ENCODE assay signal across 21 cellular contexts in genomic region chr4:163566257-163566656, GRCh38.
"Had no signal": no experiment of that assay in that cellular context is flagged by ENCODE, and none has a peak within 500 bp of the region (broad histone marks: within the 10 kb centered on the region; RNA-seq: fewer than 3 reads in every experiment).

No MANE protein-coding gene starts in this region.

- H3K4me3 Mint-ChIP-seq: activated CD4-positive, alpha-beta T cell treated with anti-CD3 and anti-CD28 coated beads for 36 hours; activated T-helper 1 cell treated with anti-CD3 and anti-CD28 coated beads, Interleukin-12 subunit alpha, Interleukin-12 subunit beta, Interleukin-2, Interleukin-4 antibody, amounts not matched to agents 30 ng/mL and 10 ng/mL and 1 ng/mL, durations not matched to agents 14 hours and 24 hours and 36 hours; dendritic cell treated with granulocyte-macrophage colony-stimulating factor and Interleukin-4, amounts not matched to agents 40 ng/mL and 50 ng/mL, for 4 days; natural killer cell treated with Interleukin-12 subunit alpha and Interleukin-12 subunit beta and Interleukin-15 and Interleukin-18, amount 100 ng/mL, for 72 hours; T-helper 17 cell had no signal

- H3K27ac Mint-ChIP-seq: activated CD4-positive, alpha-beta T cell treated with anti-CD3 and anti-CD28 coated beads for 36 hours; activated naive CD4-positive, alpha-beta T cell treated with anti-CD3 and anti-CD28 coated beads, Interleukin-2, amount 50 U/mL, for 72 hours; activated T-helper 1 cell treated with anti-CD3 and anti-CD28 coated beads, Interleukin-12 subunit alpha, Interleukin-12 subunit beta, Interleukin-2, Interleukin-4 antibody, amounts not matched to agents 30 ng/mL and 10 ng/mL and 1 ng/mL, durations not matched to agents 14 hours and 24 hours and 36 hours; dendritic cell treated with granulocyte-macrophage colony-stimulating factor and Interleukin-4, amounts not matched to agents 40 ng/mL and 50 ng/mL, for 4 days; natural killer cell treated with Interleukin-12 subunit alpha and Interleukin-12 subunit beta and Interleukin-15 and Interleukin-18, amount 100 ng/mL, for 72 hours; T-helper 17 cell had no signal

- H3K9me3 Mint-ChIP-seq: activated T-helper 1 cell treated with anti-CD3 and anti-CD28 coated beads, Interleukin-12 subunit alpha, Interleukin-12 subunit beta, Interleukin-2, Interleukin-4 antibody, amounts not matched to agents 30 ng/mL and 10 ng/mL and 1 ng/mL, durations not matched to agents 14 hours and 24 hours and 36 hours; natural killer cell treated with Interleukin-12 subunit alpha and Interleukin-12 subunit beta and Interleukin-15 and Interleukin-18, amount 100 ng/mL, for 72 hours had no signal

- H3K27me3 Mint-ChIP-seq: activated CD4-positive, alpha-beta T cell treated with anti-CD3 and anti-CD28 coated beads for 36 hours; dendritic cell treated with granulocyte-macrophage colony-stimulating factor and Interleukin-4, amounts not matched to agents 40 ng/mL and 50 ng/mL, for 4 days; T-helper 17 cell had no signal

- H3K27me3 ChIP-seq: adrenal gland, cardiac muscle cell, gastroesophageal sphincter, heart left ventricle, tibial artery had no signal

- H3K27ac ChIP-seq: adrenal gland, cardiac muscle cell, gastroesophageal sphincter, heart left ventricle, tibial artery, VCaP had no signal

- DNase-seq: activated CD4-positive, alpha-beta T cell treated with anti-CD3 and anti-CD28 coated beads for 36 hours; activated CD4-positive, alpha-beta T cell treated with anti-CD3 and anti-CD28 coated beads, Interleukin-2, amount 50 U/mL, for 48 hours; activated gamma-delta T cell treated with Interleukin-2 at 50 U/mL for 16 hours; adrenal gland; effector CD8-positive, alpha-beta T cell; heart left ventricle; left ventricle myocardium superior; posterior cingulate gyrus; retina; stimulated activated naive CD8-positive, alpha-beta T cell treated with anti-CD3 and anti-CD28 coated beads, Interleukin-15, Interleukin-2, amounts not matched to agents 100 U/mL and 50 U/mL, for 24 hours; substantia nigra; T-helper 17 cell; tibial artery had no signal

- H3K36me3 ChIP-seq: adrenal gland, cardiac muscle cell, gastroesophageal sphincter, tibial artery had no signal

- H3K36me3 Mint-ChIP-seq: natural killer cell treated with Interleukin-12 subunit alpha and Interleukin-12 subunit beta and Interleukin-15 and Interleukin-18, amount 100 ng/mL, for 72 hours had no signal

- H3K4me3 ChIP-seq: adrenal gland, cardiac muscle cell, gastroesophageal sphincter, heart left ventricle, tibial artery had no signal

- ATAC-seq: activated CD4-positive, alpha-beta T cell treated with anti-CD3 and anti-CD28 coated beads for 36 hours; activated naive CD4-positive, alpha-beta T cell treated with anti-CD3 and anti-CD28 coated beads, Interleukin-2, amount 50 U/mL, for 72 hours; esophagus mucosa; gastroesophageal sphincter; heart left ventricle; left ventricle myocardium superior; natural killer cell treated with Interleukin-12 subunit alpha and Interleukin-12 subunit beta and Interleukin-15 and Interleukin-18, amount 100 ng/mL, for 72 hours; stimulated activated naive CD8-positive, alpha-beta T cell treated with anti-CD3 and anti-CD28 coated beads, Interleukin-15, Interleukin-2, amounts not matched to agents 100 U/mL and 50 U/mL, for 24 hours; T-helper 17 cell had no signal

- H3K9me3 ChIP-seq: adrenal gland, gastroesophageal sphincter, tibial artery had no signal
